In genomic region chr9:36840895-36841536, GRCh38 we compare ENCODE assay signal across 17 cellular contexts.
DNase-seq lines count a peak whose midpoint lies in the region; TF ChIP-seq lines count a peak whose summit lies in the region.
"Had no signal": no experiment of that assay in that cellular context is flagged by ENCODE, and none has a peak within 500 bp of the region (broad histone marks: within the 10 kb centered on the region; RNA-seq: fewer than 3 reads in every experiment).

No MANE protein-coding gene starts in this region.

- H3K36me3 Mint-ChIP-seq in T-helper 2 cell treated with Interferon-gamma antibody and Interleukin-4, amounts not matched to agents 5 μg/mL and 100 μg/mL, for 36 hours (ENCODE audit: low read depth): no peaks in the 10 kb centered on the region
- no peaks in the 10 kb centered on the region for H3K36me3 Mint-ChIP-seq in activated T-helper 1 cell treated with anti-CD3 and anti-CD28 coated beads, Interleukin-12 subunit alpha, Interleukin-12 subunit beta, Interleukin-2, Interleukin-4 antibody, amounts not matched to agents 30 ng/mL and 10 ng/mL and 1 ng/mL, durations not matched to agents 14 hours and 24 hours and 36 hours (ENCODE audit: low read depth)
- H3K36me3 Mint-ChIP-seq: activated naive CD4-positive, alpha-beta T cell treated with anti-CD3 and anti-CD28 coated beads, Interleukin-2, amount 10 ng/mL, durations not matched to agents 7 days and 5 days had no signal

- H3K27ac Mint-ChIP-seq in T-helper 2 cell treated with Interferon-gamma antibody and Interleukin-4, amounts not matched to agents 5 μg/mL and 100 μg/mL, for 36 hours: no peak overlapping the region
- H3K27ac Mint-ChIP-seq in activated T-helper 1 cell treated with anti-CD3 and anti-CD28 coated beads, Interleukin-12 subunit alpha, Interleukin-12 subunit beta, Interleukin-2, Interleukin-4 antibody, amounts not matched to agents 30 ng/mL and 10 ng/mL and 1 ng/mL, durations not matched to agents 14 hours and 24 hours and 36 hours: no peak overlapping the region
- H3K27ac Mint-ChIP-seq: activated CD4-positive, alpha-beta T cell treated with anti-CD3 and anti-CD28 coated beads, Interleukin-2, amount 10 ng/mL, durations not matched to agents 7 days and 5 days; activated naive CD4-positive, alpha-beta T cell treated with anti-CD3 and anti-CD28 coated beads, Interleukin-2, amount 10 ng/mL, durations not matched to agents 7 days and 5 days had no signal

- no peak overlapping the region for H3K4me3 Mint-ChIP-seq in T-helper 2 cell treated with Interferon-gamma antibody and Interleukin-4, amounts not matched to agents 5 μg/mL and 100 μg/mL, for 36 hours
- H3K4me3 Mint-ChIP-seq in activated T-helper 1 cell treated with anti-CD3 and anti-CD28 coated beads, Interleukin-12 subunit alpha, Interleukin-12 subunit beta, Interleukin-2, Interleukin-4 antibody, amounts not matched to agents 30 ng/mL and 10 ng/mL and 1 ng/mL, durations not matched to agents 14 hours and 24 hours and 36 hours: no peak overlapping the region
- H3K4me3 Mint-ChIP-seq: activated CD4-positive, alpha-beta T cell treated with anti-CD3 and anti-CD28 coated beads, Interleukin-2, amount 10 ng/mL, durations not matched to agents 7 days and 5 days; activated naive CD4-positive, alpha-beta T cell treated with anti-CD3 and anti-CD28 coated beads, Interleukin-2, amount 10 ng/mL, durations not matched to agents 7 days and 5 days had no signal

- H3K4me3 ChIP-seq in AG09309 (ENCODE audit: control insufficient read depth, low read depth, low read length) (no peak overlapping the region), fibroblast of the aortic adventitia (ENCODE audit: low read depth, low read length) (no peak overlapping the region)
- H3K4me3 ChIP-seq: HAP-1, mucosa of descending colon, PC-9 had no signal

- intact Hi-C loops in activated T-helper 1 cell treated with anti-CD3 and anti-CD28 coated beads, Interleukin-12 subunit alpha, Interleukin-12 subunit beta, Interleukin-2, Interleukin-4 antibody, amounts not matched to agents 30 ng/mL and 10 ng/mL and 1 ng/mL, durations not matched to agents 14 hours and 24 hours and 36 hours (cut with micrococcal nuclease): no loop called here

- H3K4me1 Mint-ChIP-seq in T-helper 2 cell treated with Interferon-gamma antibody and Interleukin-4, amounts not matched to agents 5 μg/mL and 100 μg/mL, for 36 hours (ENCODE audit: low read depth): no peaks in the 10 kb centered on the region
- H3K4me1 Mint-ChIP-seq in activated T-helper 1 cell treated with anti-CD3 and anti-CD28 coated beads, Interleukin-12 subunit alpha, Interleukin-12 subunit beta, Interleukin-2, Interleukin-4 antibody, amounts not matched to agents 30 ng/mL and 10 ng/mL and 1 ng/mL, durations not matched to agents 14 hours and 24 hours and 36 hours (ENCODE audit: low read depth): no peaks in the 10 kb centered on the region
- H3K4me1 Mint-ChIP-seq: activated CD4-positive, alpha-beta T cell treated with anti-CD3 and anti-CD28 coated beads, Interleukin-2, amount 10 ng/mL, durations not matched to agents 7 days and 5 days; activated naive CD4-positive, alpha-beta T cell treated with anti-CD3 and anti-CD28 coated beads, Interleukin-2, amount 10 ng/mL, durations not matched to agents 7 days and 5 days had no signal

- H3K9me3 Mint-ChIP-seq in T-helper 2 cell treated with Interferon-gamma antibody and Interleukin-4, amounts not matched to agents 5 μg/mL and 100 μg/mL, for 36 hours: no peaks in the 10 kb centered on the region
- H3K9me3 Mint-ChIP-seq in activated T-helper 1 cell treated with anti-CD3 and anti-CD28 coated beads, Interleukin-12 subunit alpha, Interleukin-12 subunit beta, Interleukin-2, Interleukin-4 antibody, amounts not matched to agents 30 ng/mL and 10 ng/mL and 1 ng/mL, durations not matched to agents 14 hours and 24 hours and 36 hours: no peaks in the 10 kb centered on the region
- H3K9me3 Mint-ChIP-seq: activated CD4-positive, alpha-beta T cell treated with anti-CD3 and anti-CD28 coated beads, Interleukin-2, amount 10 ng/mL, durations not matched to agents 7 days and 5 days; activated naive CD4-positive, alpha-beta T cell treated with anti-CD3 and anti-CD28 coated beads, Interleukin-2, amount 10 ng/mL, durations not matched to agents 7 days and 5 days had no signal

- peaks cover 1% of the 10 kb centered on the region for H3K27me3 Mint-ChIP-seq in T-helper 2 cell treated with Interferon-gamma antibody and Interleukin-4, amounts not matched to agents 5 μg/mL and 100 μg/mL, for 36 hours (ENCODE audit: low read depth)
- no peaks in the 10 kb centered on the region for H3K27me3 Mint-ChIP-seq in activated T-helper 1 cell treated with anti-CD3 and anti-CD28 coated beads, Interleukin-12 subunit alpha, Interleukin-12 subunit beta, Interleukin-2, Interleukin-4 antibody, amounts not matched to agents 30 ng/mL and 10 ng/mL and 1 ng/mL, durations not matched to agents 14 hours and 24 hours and 36 hours (ENCODE audit: insufficient read depth)
- H3K27me3 Mint-ChIP-seq: activated CD4-positive, alpha-beta T cell treated with anti-CD3 and anti-CD28 coated beads, Interleukin-2, amount 10 ng/mL, durations not matched to agents 7 days and 5 days had no signal

- DNase-seq in AG09309 (ENCODE audit: low read depth) (peak; percentile 5), HuH-7 (ENCODE audit: low spot score) (peak; percentile 85), NCI-H69 (lab: John Stamatoyannopoulos, UW) (peak; percentile 78), fibroblast of the aortic adventitia (ENCODE audit: low read depth) (peak; percentile 2), NOMO-1 treated with DMSO at 0.1 percent for 48 hours (lab: John Stamatoyannopoulos, UW; ENCODE audit: unreplicated experiment) (no peak), cortex of kidney (lab: John Stamatoyannopoulos, UW) (no peak)
- DNase-seq in T-helper 2 cell treated with Interferon-gamma antibody and Interleukin-4, amounts not matched to agents 5 μg/mL and 100 μg/mL, for 36 hours (ENCODE audit: low spot score): no peak
- DNase-seq in activated T-helper 1 cell treated with anti-CD3 and anti-CD28 coated beads, Interleukin-12 subunit alpha, Interleukin-12 subunit beta, Interleukin-2, Interleukin-4 antibody, amounts not matched to agents 30 ng/mL and 10 ng/mL and 1 ng/mL, durations not matched to agents 14 hours and 24 hours and 36 hours (ENCODE audit: low spot score): no peak
- DNase-seq: activated CD4-positive, alpha-beta T cell treated with anti-CD3 and anti-CD28 coated beads, Interleukin-2, amount 10 ng/mL, durations not matched to agents 7 days and 5 days; activated naive CD4-positive, alpha-beta T cell treated with anti-CD3 and anti-CD28 coated beads, Interleukin-2, amount 10 ng/mL, durations not matched to agents 7 days and 5 days; foreskin melanocyte; left colon; mucosa of descending colon; NCI-H510A; nucleus accumbens; PC-9 had no signal

- no peak for TF ChIP-seq CTCF in AG09309 (IDR thresholded peaks at IDR 0.05; ENCODE audit: control insufficient read depth, insufficient read depth, low read depth, low read length, missing control alignments)
- no peak for TF ChIP-seq CTCF in fibroblast of the aortic adventitia (IDR thresholded peaks at IDR 0.05; ENCODE audit: insufficient read depth, low read length)

Comparison
In these comparisons a context has a peak if more than half of its experiments do, and no peak if none do; other contexts are left out.
1. DNase-seq: peak in AG09309 (single experiment), HuH-7 (single experiment), NCI-H69 (single experiment) and fibroblast of the aortic adventitia (single experiment); none in T-helper 2 cell treated with Interferon-gamma antibody and Interleukin-4, amounts not matched to agents 5 μg/mL and 100 μg/mL, for 36 hours (single experiment), NOMO-1 treated with DMSO at 0.1 percent for 48 hours (single experiment), activated T-helper 1 cell treated with anti-CD3 and anti-CD28 coated beads, Interleukin-12 subunit alpha, Interleukin-12 subunit beta, Interleukin-2, Interleukin-4 antibody, amounts not matched to agents 30 ng/mL and 10 ng/mL and 1 ng/mL, durations not matched to agents 14 hours and 24 hours and 36 hours (single experiment) and cortex of kidney (single experiment).